ENCODE assay signal across 8 cellular contexts in the genomic region with DNA sequence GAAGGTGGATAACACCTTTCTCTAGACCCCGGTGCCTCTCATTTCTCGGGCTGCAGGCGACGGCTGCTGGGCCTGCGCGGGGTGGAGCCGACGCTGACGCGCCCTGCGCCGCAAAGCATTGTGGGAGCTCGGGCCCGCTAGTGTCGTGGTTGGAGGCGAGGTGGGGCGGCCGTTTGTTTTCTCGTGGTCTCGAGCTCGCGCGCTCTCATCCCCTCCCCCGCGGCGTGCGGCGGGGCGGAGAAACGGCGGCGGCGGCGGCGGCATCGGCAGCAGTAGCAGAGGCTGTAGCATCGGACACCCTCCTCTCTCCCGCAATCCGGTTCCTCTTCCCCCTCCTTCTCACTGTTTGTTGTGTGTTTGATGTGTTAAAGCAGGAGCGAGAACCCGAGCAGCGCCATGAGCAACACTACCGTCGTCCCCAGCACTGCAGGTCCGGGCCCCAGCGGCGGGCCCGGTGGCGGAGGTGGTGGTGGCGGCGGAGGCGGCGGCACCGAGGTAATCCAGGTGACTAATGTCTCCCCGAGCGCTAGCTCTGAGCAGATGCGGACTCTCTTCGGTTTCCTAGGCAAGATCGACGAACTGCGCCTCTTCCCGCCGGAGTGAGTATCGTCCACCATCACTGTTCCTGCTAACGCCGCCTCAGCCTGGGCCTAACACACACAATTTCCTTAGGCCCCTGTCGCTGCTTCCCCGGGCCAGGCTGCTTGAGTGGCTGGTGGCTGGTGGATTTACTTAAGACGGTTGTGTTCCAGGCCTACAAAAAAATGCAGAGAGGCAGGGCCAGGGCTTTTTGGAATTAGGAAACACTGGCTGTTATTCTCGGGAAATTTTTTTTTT. TPM values are rescaled to one million over a fixed set of nuclear protein-coding genes. Genes with fewer than 3 reads are reported as not detected.
DNase-seq lines count a peak whose midpoint lies in the region; ATAC-seq lines count a peak whose summit lies in the region.

Gene SRSF11 (plus strand): TSS at position 140 of the 837 bp plus-strand sequence. CDS start 257 bp downstream, at position 397.

- CTCF ChIA-PET in activated CD4-positive, alpha-beta T cell treated with anti-CD3 and anti-CD28 coated beads, Interleukin-2, amount 10 ng/mL, durations not matched to agents 7 days and 5 days (lab: Charles Lee): interaction anchor here (0.6 to 2.2 kb wide), 8 partner anchors 9 to 325 kb away, joined by 3 to 7 read pairs (median 3); no protein-coding TSS in a partner anchor

- H4K20me1 ChIP-seq in BLaER1: peaks cover 57% of the 10 kb centered on the region

- H3K27me3 Mint-ChIP-seq in activated CD4-positive, alpha-beta T cell treated with anti-CD3 and anti-CD28 coated beads, Interleukin-2, amount 10 ng/mL, durations not matched to agents 7 days and 5 days: no peaks in the 10 kb centered on the region

- H3K4me2 ChIP-seq in BLaER1: peak within 1 kb of the TSS; percentile 74

- H3K36me3 ChIP-seq in BLaER1: peaks cover 44% of the 10 kb centered on the region

- no peaks in the 10 kb centered on the region for H3K9me3 ChIP-seq in BLaER1

- ATAC-seq in HG03460 (IDR thresholded peaks at IDR 0.05; ENCODE audit: unreplicated experiment) (peak; percentile 96), left lobe of liver (peak; percentile 99)

- H3K4me3 Mint-ChIP-seq in activated CD4-positive, alpha-beta T cell treated with anti-CD3 and anti-CD28 coated beads, Interleukin-2, amount 10 ng/mL, durations not matched to agents 7 days and 5 days: peak within 1 kb of the TSS; percentile 85

- no peaks in the 10 kb centered on the region for H3K9me3 Mint-ChIP-seq in activated CD4-positive, alpha-beta T cell treated with anti-CD3 and anti-CD28 coated beads, Interleukin-2, amount 10 ng/mL, durations not matched to agents 7 days and 5 days

- peak within 1 kb of the TSS; percentile 97 for H3K27ac Mint-ChIP-seq in activated CD4-positive, alpha-beta T cell treated with anti-CD3 and anti-CD28 coated beads, Interleukin-2, amount 10 ng/mL, durations not matched to agents 7 days and 5 days

- no peaks in the 10 kb centered on the region for H3K27me3 ChIP-seq in BLaER1

- peaks cover 48% of the 10 kb centered on the region for H3K4me1 Mint-ChIP-seq in activated CD4-positive, alpha-beta T cell treated with anti-CD3 and anti-CD28 coated beads, Interleukin-2, amount 10 ng/mL, durations not matched to agents 7 days and 5 days

- POLR2A ChIA-PET in activated CD4-positive, alpha-beta T cell treated with anti-CD3 and anti-CD28 coated beads, Interleukin-2, amount 10 ng/mL, durations not matched to agents 7 days and 5 days (lab: Charles Lee): interaction anchor here (0.5 to 1.5 kb wide), 3 partner anchors 13 to 132 kb away, joined by 3 to 5 read pairs (median 4); partner anchors contain the start of gene LRRC40

- H3K9ac ChIP-seq in BLaER1: peak within 1 kb of the TSS; percentile 98

- peak within 1 kb of the TSS; percentile 82 for H3K4me3 ChIP-seq in BLaER1

- H3K27ac ChIP-seq in BLaER1: peak within 1 kb of the TSS; percentile 98

- H3K4me1 ChIP-seq in BLaER1: peaks cover 30% of the 10 kb centered on the region

- peaks cover 38% of the 10 kb centered on the region for H3K36me3 Mint-ChIP-seq in activated CD4-positive, alpha-beta T cell treated with anti-CD3 and anti-CD28 coated beads, Interleukin-2, amount 10 ng/mL, durations not matched to agents 7 days and 5 days (ENCODE audit: low read depth)

- peak; percentile 66 for DNase-seq in GM19240 (ENCODE audit: insufficient read length, low spot score)
- DNase-seq in NCI-H526 (lab: John Stamatoyannopoulos, UW): peak; percentile 91 to 97
- DNase-seq in activated CD4-positive, alpha-beta T cell treated with anti-CD3 and anti-CD28 coated beads, Interleukin-2, amount 10 ng/mL, durations not matched to agents 7 days and 5 days: peak; percentile 96
- DNase-seq in dedifferentiated amniotic fluid mesenchymal stem cell (ENCODE audit: extremely low spot score): peak; percentile 96
- DNase-seq in left lobe of liver (ENCODE audit: low spot score): peak; percentile 97
- DNase-seq in stimulated activated CD4-positive, alpha-beta T cell treated with anti-CD3 and anti-CD28 coated beads, Interleukin-2, amount 100 ng/mL, for 4 hours (ENCODE audit: low read depth): peak; percentile 93

RNA-seq across cellular contexts. Expression of gene SRSF11, which starts in this region (rescaled TPM):
- total RNA-seq in activated CD4-positive, alpha-beta T cell treated with anti-CD3 and anti-CD28 coated beads, Interleukin-2, amount 10 ng/mL, durations not matched to agents 7 days and 5 days: 100 to 1,000 TPM; 188 to 204 TPM
- 54.7 TPM for total RNA-seq in left lobe of liver

Comparison
In these comparisons a context has a peak if more than half of its experiments do, and no peak if none do; other contexts are left out.
1. Peak in every context shown above with its lines: DNase-seq, ATAC-seq, H3K4me3 ChIP-seq and H3K27ac ChIP-seq.